ENCODE assay signal across 19 cellular contexts in genomic region chr16:23700093-23700492, GRCh38. TPM values are rescaled to one million over a fixed set of nuclear protein-coding genes. Genes with fewer than 3 reads are reported as not detected.
DNase-seq lines count a peak whose midpoint lies in the region; ATAC-seq, FAIRE-seq and TF ChIP-seq lines count a peak whose summit lies in the region.
"Had no signal": no experiment of that assay in that cellular context is flagged by ENCODE, and none has a peak within 500 bp of the region (broad histone marks: within the 10 kb centered on the region; RNA-seq: fewer than 3 reads in every experiment).

No MANE protein-coding gene starts in this region.

- H3K4me3 ChIP-seq in HEK293 (ENCODE audit: low read depth, low read length) (no peak overlapping the region), H1 (ENCODE audit: extremely low read depth in 1 of 4, insufficient read depth in 2 of 4, low read depth in 3 of 4, low read length in 4 of 4) (no peak overlapping the region)
- H3K4me3 ChIP-seq: BLaER1, GM12878 had no signal

- TF ChIP-seq CTCF in Calu3 (IDR thresholded peaks at IDR 0.05; ENCODE audit: unreplicated experiment), result no peak
- no peak for TF ChIP-seq CTCF in HEK293 (tag by site-specific recombination; IDR thresholded peaks at IDR 0.05)
- TF ChIP-seq CTCF in H1 (IDR thresholded peaks at IDR 0.05; ENCODE audit: control extremely low read depth in 1 of 3, insufficient read depth in 1 of 3, low read depth in 1 of 3, low read length in 3 of 3), result no peak
- no peak for TF ChIP-seq CTCF in progenitor cell of endocrine pancreas (IDR thresholded peaks at IDR 0.05; ENCODE audit: unreplicated experiment)

- H3K27me3 Mint-ChIP-seq in Calu3 (ENCODE audit: unreplicated experiment), result no peaks in the 10 kb centered on the region
- peaks cover 4% of the 10 kb centered on the region for H3K27me3 Mint-ChIP-seq in progenitor cell of endocrine pancreas

- intact Hi-C loops in Calu3 (cut with micrococcal nuclease; ENCODE audit: unreplicated experiment) (no loop called here), left cardiac atrium (cut with DNase I) (no loop called here)

- peaks cover 1% of the 10 kb centered on the region; the same call in 1 of the 2 replicates for H3K23me2 ChIP-seq in H1 (ENCODE audit: low read depth, low read length)

- BruUV-seq in Calu3 (replicated peaks; lab: Mats Ljungman, UMichigan), result no TSS peak

- no peaks in the 10 kb centered on the region for H3K79me1 ChIP-seq in H1 (ENCODE audit: low read depth, low read length)

- H2BK20ac ChIP-seq in H1 (ENCODE audit: low read length), result no peak overlapping the region

- no peak overlapping the region for H3K56ac ChIP-seq in H1 (replicated peaks; ENCODE audit: insufficient read length, low read depth, low read length)

- no peak overlapping the region for H3K9ac ChIP-seq in H1 (replicated peaks in 1 of 4; ENCODE audit: extremely low read depth in 1 of 4, low read depth in 3 of 4, low read length in 3 of 4)
- H3K9ac ChIP-seq: BLaER1 had no signal

- H4K20me1 ChIP-seq in H1 (replicated peaks in 1 of 2; ENCODE audit: control insufficient read depth in 1 of 2, insufficient read depth in 2 of 2, low read length in 2 of 2), result no peaks in the 10 kb centered on the region
- H4K20me1 ChIP-seq: BLaER1 had no signal

- H4K8ac ChIP-seq in H1 (ENCODE audit: extremely low read depth, insufficient read depth, low read length), result no peak overlapping the region

- H3K18ac ChIP-seq in H1 (ENCODE audit: extremely low read depth, low read length), result no peak overlapping the region

- H3K36me3 ChIP-seq in HEK293 (ENCODE audit: control insufficient read depth in 2 of 2, insufficient read depth in 1 of 2, low read length in 2 of 2) (no peaks in the 10 kb centered on the region), H1 (ENCODE audit: control insufficient read depth in 2 of 4, insufficient read depth in 4 of 4, low read length in 3 of 4) (no peaks in the 10 kb centered on the region)
- H3K36me3 ChIP-seq: BLaER1 had no signal

- H2AK5ac ChIP-seq in H1 (ENCODE audit: low read depth, low read length), result no peak overlapping the region

- TF ChIP-seq EP300 in H1 (IDR thresholded peaks at IDR 0.05; ENCODE audit: borderline replicate concordance in 1 of 2, low read depth in 2 of 2, low read length in 2 of 2), result no peak

- no peak overlapping the region for H2BK5ac ChIP-seq in H1 (ENCODE audit: low read depth, low read length)

- TF ChIP-seq RAD21 in H1 (IDR thresholded peaks at IDR 0.05 in 1 of 2, conservative IDR thresholded peaks at IDR 0.05 in 1 of 2; ENCODE audit: low read depth in 2 of 2, low read length in 2 of 2), result no peak

- H4K5ac ChIP-seq in H1 (ENCODE audit: insufficient read length, low read depth, low read length), result no peak overlapping the region

- no peak overlapping the region for H3K27ac ChIP-seq in HEK293 (ENCODE audit: extremely low read depth, low read depth, low read length)
- H3K27ac ChIP-seq in H1 (ENCODE audit: low read depth, low read length), result no peak overlapping the region
- H3K27ac ChIP-seq: BLaER1 had no signal

- peaks cover 7% of the 10 kb centered on the region for H3K9me3 Mint-ChIP-seq in Calu3 (ENCODE audit: low read depth, unreplicated experiment)
- peaks cover 3% of the 10 kb centered on the region for H3K9me3 Mint-ChIP-seq in progenitor cell of endocrine pancreas (ENCODE audit: low read depth)

- H3K4me1 Mint-ChIP-seq in Calu3 (ENCODE audit: low read depth, unreplicated experiment) (peaks cover 21% of the 10 kb centered on the region), progenitor cell of endocrine pancreas (ENCODE audit: low read depth) (peaks cover under 1% of the 10 kb centered on the region)

- H3K9me3 ChIP-seq in HEK293 (ENCODE audit: control insufficient read depth, insufficient read depth, low read depth, low read length) (no peaks in the 10 kb centered on the region), H1 (ENCODE audit: insufficient read depth in 2 of 2, low read depth in 1 of 2, low read length in 1 of 2) (no peaks in the 10 kb centered on the region)
- H3K9me3 ChIP-seq: BLaER1, Caco-2 had no signal

- CTCF ChIA-PET in Calu3 (lab: Charles Lee) (no interaction called here), HEK293 (lab: Yijun Ruan, JAX) (interaction anchor here (0.7 to 1.1 kb wide), 2 partner anchors 14 to 264 kb away, joined by 3 read pairs; no protein-coding TSS in a partner anchor), H1 (lab: Charles Lee; ENCODE audit: partially characterized antibody) (interaction anchor here (0.6 to 2.4 kb wide), 6 partner anchors 7 to 347 kb away, joined by 3 to 11 read pairs (median 4); partner anchors contain the start of gene PLK1)

- no peak for FAIRE-seq in H1 (lab: Jason Lieb, UNC)
- FAIRE-seq: GM12878 had no signal

- DNase-seq in Calu3 (no peak), H1 (ENCODE audit: low read depth in 1 of 2, low spot score in 2 of 2) (no peak), progenitor cell of endocrine pancreas (ENCODE audit: low spot score, unreplicated experiment) (no peak), NCI-H524 treated with DMSO at 0.1 percent for 48 hours (lab: John Stamatoyannopoulos, UW) (no peak), left cardiac atrium (no peak)
- no peak for DNase-seq in stimulated activated CD4-positive, alpha-beta T cell treated with anti-CD3 and anti-CD28 coated beads, Interleukin-2, amount 100 ng/mL, for 24 hours
- DNase-seq: 8988T; AML-193; CD8-positive, alpha-beta memory T cell; DMS 273 treated with DMSO at 0.1 percent for 48 hours; HCEC 1CT; IMR-90 had no signal

- H3K4me3 Mint-ChIP-seq in Calu3 (ENCODE audit: low read depth, unreplicated experiment) (no peak overlapping the region), progenitor cell of endocrine pancreas (ENCODE audit: low read depth) (no peak overlapping the region)

- no peak for ATAC-seq in left cardiac atrium
- ATAC-seq: GM12878 had no signal

- H3K79me2 ChIP-seq in H1 (ENCODE audit: control insufficient read depth in 1 of 2, insufficient read depth in 2 of 2, low read length in 2 of 2), result no peaks in the 10 kb centered on the region

- H2BK120ac ChIP-seq in H1 (replicated peaks; ENCODE audit: low read depth, low read length), result no peak overlapping the region

- peaks cover 2% of the 10 kb centered on the region for H3K36me3 Mint-ChIP-seq in Calu3 (ENCODE audit: insufficient read depth, unreplicated experiment)
- H3K36me3 Mint-ChIP-seq in progenitor cell of endocrine pancreas (ENCODE audit: insufficient read depth), result no peaks in the 10 kb centered on the region

- no peak for TF ChIP-seq POLR2A in H1 (IDR thresholded peaks at IDR 0.05; ENCODE audit: control extremely low read depth in 1 of 2, low read depth in 2 of 2, low read length in 2 of 2)

- H2BK15ac ChIP-seq in H1 (ENCODE audit: low read length), result peak overlapping the region; percentile 81; the same call in 1 of the 2 replicates

- no peak overlapping the region for H3K4ac ChIP-seq in H1 (replicated peaks; ENCODE audit: insufficient read length, low read depth, low read length)

- POLR2A ChIA-PET in HEK293 (lab: Yijun Ruan, JAX) (interaction anchor here (0.9 to 2.1 kb wide), 2 partner anchors 9 to 22 kb away, joined by 3 to 7 read pairs; partner anchors contain the start of gene PLK1), H1 (lab: Charles Lee; ENCODE audit: partially characterized antibody) (interaction anchor here (0.5 to 2.2 kb wide), 11 partner anchors 9 to 86 kb away, joined by 3 to 13 read pairs (median 4); partner anchors contain the start of genes DCTN5, PALB2 and PLK1)

- H3K23ac ChIP-seq in H1 (ENCODE audit: insufficient read length), result no peak overlapping the region

- H3K4me2 ChIP-seq in H1 (ENCODE audit: insufficient read depth in 1 of 2, low read depth in 2 of 2, low read length in 2 of 2), result no peak overlapping the region
- H3K4me2 ChIP-seq: BLaER1 had no signal

- H4K91ac ChIP-seq in H1 (replicated peaks; ENCODE audit: insufficient read length, low read length), result no peak overlapping the region

- H2BK12ac ChIP-seq in H1 (ENCODE audit: low read depth, low read length), result no peak overlapping the region

- H3K14ac ChIP-seq in H1 (ENCODE audit: insufficient read length), result no peak overlapping the region

- H2AFZ ChIP-seq in H1 (ENCODE audit: low read length), result no peak overlapping the region

- H3K27ac Mint-ChIP-seq in Calu3 (ENCODE audit: unreplicated experiment), result peak overlapping the region; percentile 13
- H3K27ac Mint-ChIP-seq in progenitor cell of endocrine pancreas, result peak overlapping the region; percentile 33

- H3K27me3 ChIP-seq in H1 (replicated peaks in 1 of 4; ENCODE audit: control insufficient read depth in 3 of 4, extremely low read depth in 1 of 4, insufficient read depth in 3 of 4, low read length in 3 of 4), result no peaks in the 10 kb centered on the region
- H3K27me3 ChIP-seq: BLaER1 had no signal

- H3K4me1 ChIP-seq in HEK293 (ENCODE audit: control insufficient read depth, insufficient read depth, low read length) (peaks cover 2% of the 10 kb centered on the region; the same call in 1 of the 2 replicates), H1 (replicated peaks in 1 of 4; ENCODE audit: control insufficient read depth in 3 of 4, insufficient read depth in 4 of 4, low read length in 3 of 4) (peaks cover 0 to 5% (median 3%) of the 10 kb centered on the region in 4 experiments; a peak in 5 of 7 replicates)
- H3K4me1 ChIP-seq: BLaER1, Caco-2 had no signal

- 74% methylated on average over 2 of the region's 2 CpGs; no CpG with 5 or more reads in 1 of the 2 experiments for WGBS in H1 (ENCODE audit: extremely low coverage in 1 of 2, insufficient coverage in 1 of 2, insufficient read length in 1 of 2, insufficient replicate concordance in 2 of 2, low coverage in 1 of 2, low lambda C conversion rate in 2 of 2, missing lambda C conversion rate in 1 of 2), 2 experiments

RNA-seq across cellular contexts. Expression of gene ERN2, which starts 12.9 kb away (rescaled TPM):
- total RNA-seq in Calu3 (2022) (3.2 and 9.3 TPM in 2 replicates), progenitor cell of endocrine pancreas (0.60 and 0.71 TPM in 2 replicates), left cardiac atrium (under 1 TPM in 1 of 2 donors, not detected in 1; 0.34 TPM)
- total RNA-seq in H1 (2021; fragmentation: NEBNext Ultra II Directional; extraction: Animal tissue kit (Norgen Biotek cat#: 25700)), result 1.7 and 2.4 TPM in 2 replicates
- 4.4 and 6.1 TPM in 2 replicates for polyA plus RNA-seq in H1 (2011; rRNA removed)
- polyA plus RNA-seq in H1 (2011; cell fraction: cytosol; rRNA removed), result 5.1 TPM
- 11.3 TPM for polyA plus RNA-seq in H1 (2011; cell fraction: nucleus; rRNA removed)
- 1.6 to 3.0 TPM (median 2.4 TPM) in 4 replicates for polyA plus RNA-seq in H1 (2012, experiment 1 of 2)
- 0.96 TPM for polyA plus RNA-seq in H1 (2012, experiment 2 of 2)
- polyA plus RNA-seq in H1 (2013, experiment 1 of 2), result 1.0 TPM
- polyA plus RNA-seq in H1 (2013, experiment 2 of 2), result 1.5 TPM
- polyA minus RNA-seq in H1 (2011; rRNA and poly(A)+ RNA removed), result 5.1 and 5.3 TPM in 2 replicates
- polyA minus RNA-seq in H1 (2011; cell fraction: cytosol; rRNA and poly(A)+ RNA removed), result 2.3 TPM
- 16.1 TPM for polyA minus RNA-seq in H1 (2011; cell fraction: nucleus; rRNA and poly(A)+ RNA removed)
- total RNA-seq: Caco-2; CD8-positive, alpha-beta memory T cell; H4 had no signal
- polyA plus RNA-seq: CD8-positive, alpha-beta memory T cell had no signal

RNA-seq across cellular contexts. Expression of gene PLK1, which starts 21.4 kb away (rescaled TPM):
- total RNA-seq in Calu3 (2022) (122 and 136 TPM in 2 replicates), progenitor cell of endocrine pancreas (30.4 and 36.2 TPM in 2 replicates), left cardiac atrium (1 to 10 TPM in 1 of 2 donors, under 1 TPM in 1; 0.52 to 1.5 TPM)
- total RNA-seq in H1 (2021; fragmentation: NEBNext Ultra II Directional; extraction: Animal tissue kit (Norgen Biotek cat#: 25700)), result 135 and 139 TPM in 2 replicates
- polyA plus RNA-seq in H1 (2011; rRNA removed), result 127 and 219 TPM in 2 replicates
- polyA plus RNA-seq in H1 (2011; cell fraction: cytosol; rRNA removed), result 101 TPM
- polyA plus RNA-seq in H1 (2011; cell fraction: nucleus; rRNA removed), result 175 TPM
- 128 to 149 TPM (median 143 TPM) in 4 replicates for polyA plus RNA-seq in H1 (2012, experiment 1 of 2)
- polyA plus RNA-seq in H1 (2012, experiment 2 of 2), result 158 TPM
- polyA plus RNA-seq in H1 (2013, experiment 1 of 2), result 111 TPM
- polyA plus RNA-seq in H1 (2013, experiment 2 of 2), result 108 TPM
- polyA minus RNA-seq in H1 (2011; rRNA and poly(A)+ RNA removed), result 76.3 and 122 TPM in 2 replicates
- 86.4 TPM for polyA minus RNA-seq in H1 (2011; cell fraction: cytosol; rRNA and poly(A)+ RNA removed)
- polyA minus RNA-seq in H1 (2011; cell fraction: nucleus; rRNA and poly(A)+ RNA removed), result 48.3 TPM

RNA-seq across cellular contexts. Expression of gene CHP2, which starts 54.7 kb away (rescaled TPM):
- total RNA-seq in Calu3 (2022), result not detected in 2 replicates
- 1.6 and 1.7 TPM in 2 replicates for total RNA-seq in H1 (2021; fragmentation: NEBNext Ultra II Directional; extraction: Animal tissue kit (Norgen Biotek cat#: 25700))
- 1.3 and 2.6 TPM in 2 replicates for polyA plus RNA-seq in H1 (2011; rRNA removed)
- 2.6 TPM for polyA plus RNA-seq in H1 (2011; cell fraction: cytosol; rRNA removed)
- polyA plus RNA-seq in H1 (2011; cell fraction: nucleus; rRNA removed), result 2.0 TPM
- 2.9 to 4.5 TPM (median 3.9 TPM) in 4 replicates for polyA plus RNA-seq in H1 (2012, experiment 1 of 2)
- 1.1 TPM for polyA plus RNA-seq in H1 (2012, experiment 2 of 2)
- 0.99 TPM for polyA plus RNA-seq in H1 (2013, experiment 1 of 2)
- 1.1 TPM for polyA plus RNA-seq in H1 (2013, experiment 2 of 2)
- 2.4 and 2.7 TPM in 2 replicates for polyA minus RNA-seq in H1 (2011; rRNA and poly(A)+ RNA removed)
- polyA minus RNA-seq in H1 (2011; cell fraction: cytosol; rRNA and poly(A)+ RNA removed), result 1.4 TPM
- polyA minus RNA-seq in H1 (2011; cell fraction: nucleus; rRNA and poly(A)+ RNA removed), result 1.5 TPM
- total RNA-seq in progenitor cell of endocrine pancreas, result not detected in 2 replicates
- total RNA-seq in left cardiac atrium, result not detected
- total RNA-seq: Caco-2; CD8-positive, alpha-beta memory T cell; Daoy; G401; GM12878; H4; IMR-90 had no signal
- polyA plus RNA-seq: CD8-positive, alpha-beta memory T cell; GM12878; IMR-90 had no signal

RNA-seq across cellular contexts. Expression of gene DCTN5, which starts 58.8 kb away (rescaled TPM):
- 152 and 155 TPM in 2 replicates for total RNA-seq in Calu3 (2022)
- total RNA-seq in H1 (2021; fragmentation: NEBNext Ultra II Directional; extraction: Animal tissue kit (Norgen Biotek cat#: 25700)), result 74.0 and 75.6 TPM in 2 replicates
- 28.6 and 36.0 TPM in 2 replicates for polyA plus RNA-seq in H1 (2011; rRNA removed)
- polyA plus RNA-seq in H1 (2011; cell fraction: cytosol; rRNA removed), result 55.0 TPM
- 22.7 TPM for polyA plus RNA-seq in H1 (2011; cell fraction: nucleus; rRNA removed)
- 48.8 to 77.9 TPM (median 54.7 TPM) in 4 replicates for polyA plus RNA-seq in H1 (2012, experiment 1 of 2)
- 17.4 TPM for polyA plus RNA-seq in H1 (2012, experiment 2 of 2)
- 25.9 TPM for polyA plus RNA-seq in H1 (2013, experiment 1 of 2)
- polyA plus RNA-seq in H1 (2013, experiment 2 of 2), result 24.9 TPM
- 104 and 170 TPM in 2 replicates for polyA minus RNA-seq in H1 (2011; rRNA and poly(A)+ RNA removed)
- polyA minus RNA-seq in H1 (2011; cell fraction: cytosol; rRNA and poly(A)+ RNA removed), result 41.8 TPM
- polyA minus RNA-seq in H1 (2011; cell fraction: nucleus; rRNA and poly(A)+ RNA removed), result 31.7 TPM
- 79.8 and 88.9 TPM in 2 replicates for total RNA-seq in progenitor cell of endocrine pancreas
- total RNA-seq in left cardiac atrium, result 10 to 100 TPM; 32.9 to 45.9 TPM

RNA-seq across cellular contexts. Expression of gene PALB2, which starts 59.0 kb away (rescaled TPM):
- total RNA-seq in Calu3 (2022), result 28.0 and 30.6 TPM in 2 replicates
- 28.6 and 33.1 TPM in 2 replicates for total RNA-seq in H1 (2021; fragmentation: NEBNext Ultra II Directional; extraction: Animal tissue kit (Norgen Biotek cat#: 25700))
- 9.6 and 12.5 TPM in 2 replicates for polyA plus RNA-seq in H1 (2011; rRNA removed)
- 15.1 TPM for polyA plus RNA-seq in H1 (2011; cell fraction: cytosol; rRNA removed)
- polyA plus RNA-seq in H1 (2011; cell fraction: nucleus; rRNA removed), result 8.8 TPM
- polyA plus RNA-seq in H1 (2012, experiment 1 of 2), result 11.8 to 20.4 TPM (median 14.1 TPM) in 4 replicates
- polyA plus RNA-seq in H1 (2012, experiment 2 of 2), result 2.8 TPM
- polyA plus RNA-seq in H1 (2013, experiment 1 of 2), result 20.7 TPM
- 18.1 TPM for polyA plus RNA-seq in H1 (2013, experiment 2 of 2)
- polyA minus RNA-seq in H1 (2011; rRNA and poly(A)+ RNA removed), result 24.9 and 27.2 TPM in 2 replicates
- 12.1 TPM for polyA minus RNA-seq in H1 (2011; cell fraction: cytosol; rRNA and poly(A)+ RNA removed)
- polyA minus RNA-seq in H1 (2011; cell fraction: nucleus; rRNA and poly(A)+ RNA removed), result 30.0 TPM
- 21.0 TPM in 2 replicates for total RNA-seq in progenitor cell of endocrine pancreas
- total RNA-seq in left cardiac atrium, result 1 to 10 TPM; 6.3 to 6.6 TPM

Comparison
In these comparisons a context has a peak if more than half of its experiments do, and no peak if none do; other contexts are left out.
1. RNA of gene PLK1, which starts 21.4 kb away (total RNA-seq): 135 to 139 TPM in H1, 122 to 136 TPM in Calu3 and 30.4 to 36.2 TPM in progenitor cell of endocrine pancreas; 0.52 to 1.5 TPM in left cardiac atrium; every median in the first group is over 10 times any median in the second.